Comparison of ENCODE assay signal across 19 cellular contexts in genomic region chr13:47038196-47038595, GRCh38.
"Had no signal": no experiment of that assay in that cellular context is flagged by ENCODE, and none has a peak within 500 bp of the region (broad histone marks: within the 10 kb centered on the region; RNA-seq: fewer than 3 reads in every experiment).

No MANE protein-coding gene starts in this region.

- ATAC-seq: activated CD8-positive, alpha-beta T cell treated with anti-CD3 and anti-CD28 coated beads for 36 hours; activated T-helper 17 cell treated with anti-CD3 and anti-CD28 coated beads, Interleukin-2, amount 50 U/mL, for 72 hours; stimulated activated effector memory CD8-positive, alpha-beta T cell treated with anti-CD3 and anti-CD28 coated beads, Interleukin-12 subunit alpha, Interleukin-12 subunit beta, amount 100 ng/mL, for 72 hours had no signal

- H3K36me3 ChIP-seq: breast epithelium, left ventricle myocardium inferior, upper lobe of left lung had no signal

- H3K4me3 ChIP-seq: breast epithelium, left ventricle myocardium inferior, testis, upper lobe of left lung had no signal

- H3K27ac ChIP-seq: breast epithelium, left ventricle myocardium inferior, testis, upper lobe of left lung had no signal

- H3K9me3 ChIP-seq: breast epithelium, left ventricle myocardium inferior, testis, upper lobe of left lung had no signal

- H3K27me3 ChIP-seq: breast epithelium, testis, upper lobe of left lung had no signal

- H3K4me1 ChIP-seq: breast epithelium, left ventricle myocardium inferior, testis, upper lobe of left lung had no signal

- DNase-seq: activated CD4-positive, alpha-beta T cell treated with anti-CD3 and anti-CD28 coated beads, Interleukin-2, amount 10 ng/mL, durations not matched to agents 24 days and 14 days; activated CD8-positive, alpha-beta T cell treated with anti-CD3 and anti-CD28 coated beads for 36 hours; activated naive CD4-positive, alpha-beta T cell; activated naive CD8-positive, alpha-beta T cell treated with anti-CD3 and anti-CD28 coated beads for 36 hours; activated T-cell treated with anti-CD3 and anti-CD28 coated beads, Interleukin-2, amount 50 U/mL, for 1 hour; cortex of kidney; glutamatergic neuron; hippocampal formation; left ventricle myocardium inferior; mammary epithelial cell; midbrain; nephron progenitor cell; stimulated activated CD4-positive, alpha-beta T cell treated with anti-CD3 and anti-CD28 coated beads, Interleukin-4, amount 100 ng/mL, for 1 hour; T1000; testis; upper lobe of left lung had no signal
